Comparison of ENCODE assay signal across 27 cellular contexts in genomic region chr5:125913200-125913599, GRCh38.
"Had no signal": no experiment of that assay in that cellular context is flagged by ENCODE, and none has a peak within 500 bp of the region (broad histone marks: within the 10 kb centered on the region; RNA-seq: fewer than 3 reads in every experiment).

No MANE protein-coding gene starts in this region.

- H3K4me3 Mint-ChIP-seq: naive thymus-derived CD4-positive, alpha-beta T cell; natural killer cell treated with Interleukin-12 subunit alpha and Interleukin-12 subunit beta and Interleukin-15 and Interleukin-18, amount 100 ng/mL, for 72 hours; stimulated activated memory B cell treated with anti-CD40 and anti-IgM and Interleukin-4, amounts not matched to agents 10 μg/mL and 1 μg/mL and 100 μg/mL, for 72 hours; stimulated activated naive CD8-positive, alpha-beta T cell treated with anti-CD3 and anti-CD28 coated beads, Interleukin-15, amount 100 ng/mL, for 72 hours had no signal

- H3K27me3 ChIP-seq: left lung, ovary, right atrium auricular region, right lobe of liver, testis, thyroid gland, transverse colon, upper lobe of left lung, vagina had no signal

- H3K27me3 Mint-ChIP-seq: naive thymus-derived CD4-positive, alpha-beta T cell; natural killer cell treated with Interleukin-12 subunit alpha and Interleukin-12 subunit beta and Interleukin-15 and Interleukin-18, amount 100 ng/mL, for 72 hours; progenitor cell of endocrine pancreas; stimulated activated naive CD8-positive, alpha-beta T cell treated with anti-CD3 and anti-CD28 coated beads, Interleukin-15, amount 100 ng/mL, for 72 hours had no signal

- DNase-seq: hippocampal formation; kidney; left colon; left lung; lower lobe of right lung; mesendoderm; midbrain; mucosa of descending colon; naive thymus-derived CD4-positive, alpha-beta T cell; ovary; right lobe of liver; stimulated activated CD4-positive, alpha-beta T cell treated with anti-CD3 and anti-CD28 coated beads, Interleukin-1b, Interleukin-23, amount 100 ng/mL, for 48 hours; stimulated activated CD4-positive, alpha-beta T cell treated with anti-CD3 and anti-CD28 coated beads, Interleukin-2, amount 100 ng/mL, for 48 hours; stimulated activated CD4-positive, alpha-beta T cell treated with anti-CD3 and anti-CD28 coated beads, Interleukin-4, amount 100 ng/mL, for 4 hours; stimulated activated CD8-positive, alpha-beta memory T cell treated with anti-CD3 and anti-CD28 coated beads, Interleukin-4, amount 100 ng/mL, for 48 hours; stimulated activated naive CD4-positive, alpha-beta T cell treated with Interleukin-2 at 50 U/mL for 16 hours; stimulated activated naive CD8-positive, alpha-beta T cell treated with anti-CD3 and anti-CD28 coated beads, Interleukin-15, amount 100 ng/mL, for 72 hours; testis; thyroid gland; transverse colon; upper lobe of left lung had no signal

- H3K36me3 ChIP-seq: left lung, lower lobe of right lung, ovary, right atrium auricular region, right lobe of liver, thyroid gland, transverse colon, upper lobe of left lung, vagina had no signal

- H3K4me2 ChIP-seq: smooth muscle cell had no signal

- H3K27ac ChIP-seq: left lung, lower lobe of right lung, ovary, right atrium auricular region, right lobe of liver, testis, thyroid gland, transverse colon, upper lobe of left lung, vagina had no signal

- H3K4me1 ChIP-seq: left lung, lower lobe of right lung, right atrium auricular region, right lobe of liver, testis, thyroid gland, transverse colon, upper lobe of left lung, vagina had no signal

- H3K27ac Mint-ChIP-seq: naive thymus-derived CD4-positive, alpha-beta T cell; natural killer cell treated with Interleukin-12 subunit alpha and Interleukin-12 subunit beta and Interleukin-15 and Interleukin-18, amount 100 ng/mL, for 72 hours; progenitor cell of endocrine pancreas; stimulated activated memory B cell treated with anti-CD40 and anti-IgM and Interleukin-4, amounts not matched to agents 10 μg/mL and 1 μg/mL and 100 μg/mL, for 72 hours; stimulated activated naive CD8-positive, alpha-beta T cell treated with anti-CD3 and anti-CD28 coated beads, Interleukin-15, amount 100 ng/mL, for 72 hours had no signal

- H3K9me3 ChIP-seq: mucosa of descending colon, ovary, right lobe of liver, testis, thyroid gland, vagina had no signal

- H3K4me1 Mint-ChIP-seq: naive thymus-derived CD4-positive, alpha-beta T cell; stimulated activated memory B cell treated with anti-CD40 and anti-IgM and Interleukin-4, amounts not matched to agents 10 μg/mL and 1 μg/mL and 100 μg/mL, for 72 hours; stimulated activated naive CD8-positive, alpha-beta T cell treated with anti-CD3 and anti-CD28 coated beads, Interleukin-15, amount 100 ng/mL, for 72 hours had no signal

- FAIRE-seq: kidney had no signal

- H3K4me3 ChIP-seq: left lung, lower lobe of right lung, mucosa of descending colon, ovary, right atrium auricular region, right lobe of liver, smooth muscle cell, testis, thyroid gland, transverse colon, upper lobe of left lung, vagina had no signal

- H3K36me3 Mint-ChIP-seq: naive thymus-derived CD4-positive, alpha-beta T cell; stimulated activated memory B cell treated with anti-CD40 and anti-IgM and Interleukin-4, amounts not matched to agents 10 μg/mL and 1 μg/mL and 100 μg/mL, for 72 hours had no signal
